9 cellular contexts compared by ENCODE assay signal in genomic region chr6:29631209-29631810, GRCh38. TPM values are rescaled to one million over a fixed set of nuclear protein-coding genes. Genes with fewer than 3 reads are reported as not detected.
DNase-seq lines count a peak whose midpoint lies in the region; ATAC-seq and TF ChIP-seq lines count a peak whose summit lies in the region.
"Had no signal": no experiment of that assay in that cellular context is flagged by ENCODE, and none has a peak within 500 bp of the region (broad histone marks: within the 10 kb centered on the region; RNA-seq: fewer than 3 reads in every experiment).

No MANE protein-coding gene starts in this region.

- POLR2A ChIA-PET in CD8-positive, alpha-beta T cell (lab: Charles Lee): interaction anchor here (1.7 kb wide), 1 partner anchor 19 kb away, joined by 11 read pairs; no protein-coding TSS in a partner anchor
- POLR2A ChIA-PET in naive thymus-derived CD4-positive, alpha-beta T cell (lab: Charles Lee): interaction anchor here (0.6 to 2.6 kb wide), 6 partner anchors 11 to 1491 kb away, joined by 3 to 28 read pairs (median 4); no protein-coding TSS in a partner anchor

- no peaks in the 10 kb centered on the region for H3K9me3 Mint-ChIP-seq in CD8-positive, alpha-beta T cell
- peaks cover 0 to 6% (median 0%) of the 10 kb centered on the region in 11 donors for H3K9me3 Mint-ChIP-seq in naive thymus-derived CD4-positive, alpha-beta T cell

- intact Hi-C loops in CD8-positive, alpha-beta T cell (cut with DNase I, micrococcal nuclease): no loop called here
- intact Hi-C loops in naive thymus-derived CD4-positive, alpha-beta T cell (cut with micrococcal nuclease): loop anchor here in 1 of 2 donors (5.0 kb wide), 1 partner anchor 121 kb away; no protein-coding TSS in a partner anchor

- no peak for DNase-seq in CD8-positive, alpha-beta T cell
- DNase-seq in cardiac fibroblast (ENCODE audit: low read depth in 2 of 2) (peak in 1 of 2 donors; percentile 8), NCI-H345 treated with DMSO at 0.1 percent for 48 hours (lab: John Stamatoyannopoulos, UW; ENCODE audit: unreplicated experiment) (no peak), globus pallidus (ENCODE audit: low spot score) (no peak), foreskin keratinocyte (no peak)
- DNase-seq in naive thymus-derived CD4-positive, alpha-beta T cell: no peak
- DNase-seq: posterior cingulate gyrus had no signal

- peak overlapping the region; percentile 80 for H3K4me2 ChIP-seq in Loucy (ENCODE audit: low read depth, low read length, poor library complexity, severe bottlenecking)

- peaks cover 3% of the 10 kb centered on the region for H3K27me3 Mint-ChIP-seq in CD8-positive, alpha-beta T cell (ENCODE audit: low read depth)
- H3K27me3 Mint-ChIP-seq in naive thymus-derived CD4-positive, alpha-beta T cell: peaks cover 0 to 63% (median 0%) of the 10 kb centered on the region in 5 donors

- peaks cover 3% of the 10 kb centered on the region for H3K36me3 Mint-ChIP-seq in CD8-positive, alpha-beta T cell
- peaks cover 0 to 14% (median 0%) of the 10 kb centered on the region in 5 donors for H3K36me3 Mint-ChIP-seq in naive thymus-derived CD4-positive, alpha-beta T cell

- peaks cover 43% of the 10 kb centered on the region for H3K4me1 Mint-ChIP-seq in CD8-positive, alpha-beta T cell (ENCODE audit: low read depth)
- peaks cover 45 to 64% (median 60%) of the 10 kb centered on the region in 7 donors for H3K4me1 Mint-ChIP-seq in naive thymus-derived CD4-positive, alpha-beta T cell

- H4K20me1 ChIP-seq in Loucy (ENCODE audit: insufficient read depth, low read length, poor library complexity, severe bottlenecking): no peaks in the 10 kb centered on the region

- no peak overlapping the region for H3K27ac ChIP-seq in CD8-positive, alpha-beta T cell (ENCODE audit: low read depth, low read length)
- no peak overlapping the region for H3K27ac ChIP-seq in naive thymus-derived CD4-positive, alpha-beta T cell (ENCODE audit: low read depth, low read length)
- H3K27ac ChIP-seq in foreskin keratinocyte: no peak overlapping the region

- CTCF ChIA-PET in CD8-positive, alpha-beta T cell (lab: Charles Lee): interaction anchor here (0.6 to 4.0 kb wide), 2 partner anchors 22 to 143 kb away, joined by 3 to 39 read pairs; no protein-coding TSS in a partner anchor
- CTCF ChIA-PET in naive thymus-derived CD4-positive, alpha-beta T cell (lab: Charles Lee): interaction anchor here (2.4 to 2.8 kb wide), 3 partner anchors 11 to 22 kb away, joined by 11 to 13 read pairs (median 11); no protein-coding TSS in a partner anchor

- no peak for TF ChIP-seq CTCF in CD8-positive, alpha-beta T cell (IDR thresholded peaks at IDR 0.05)
- TF ChIP-seq CTCF in Loucy (conservative IDR thresholded peaks at IDR 0.05; ENCODE audit: low read length) (no peak), cardiac fibroblast (IDR thresholded peaks at IDR 0.05; ENCODE audit: low read depth, low read length) (no peak), foreskin keratinocyte (conservative IDR thresholded peaks at IDR 0.05) (no peak)

- no peaks in the 10 kb centered on the region for H3K79me2 ChIP-seq in Loucy (ENCODE audit: insufficient read depth, low read length)

- peak overlapping the region; percentile 85 for H3K4me3 Mint-ChIP-seq in CD8-positive, alpha-beta T cell
- H3K4me3 Mint-ChIP-seq in naive thymus-derived CD4-positive, alpha-beta T cell: peak overlapping the region; percentile 77 to 98 (median 91)

- no peaks in the 10 kb centered on the region for H3K36me3 ChIP-seq in CD8-positive, alpha-beta T cell (ENCODE audit: insufficient read depth, low read length)
- H3K36me3 ChIP-seq in Loucy (ENCODE audit: insufficient read depth, low read length): no peaks in the 10 kb centered on the region
- H3K36me3 ChIP-seq in naive thymus-derived CD4-positive, alpha-beta T cell (ENCODE audit: control insufficient read depth in 2 of 3, insufficient read depth in 3 of 3, low read length in 3 of 3): peaks cover 0 to 12% (median 0%) of the 10 kb centered on the region in 3 experiments

- no peaks in the 10 kb centered on the region for H3K9me3 ChIP-seq in CD8-positive, alpha-beta T cell (ENCODE audit: low read length)
- no peaks in the 10 kb centered on the region for H3K9me3 ChIP-seq in Loucy (ENCODE audit: insufficient read depth, low read depth, low read length)
- no peaks in the 10 kb centered on the region for H3K9me3 ChIP-seq in naive thymus-derived CD4-positive, alpha-beta T cell (ENCODE audit: control insufficient read depth in 2 of 3, low read length in 3 of 3)

- no peaks in the 10 kb centered on the region for H3F3A ChIP-seq in Loucy (ENCODE audit: low read depth)

- H3K27me3 ChIP-seq in CD8-positive, alpha-beta T cell (ENCODE audit: insufficient read depth, low read length): no peaks in the 10 kb centered on the region
- no peaks in the 10 kb centered on the region for H3K27me3 ChIP-seq in Loucy (ENCODE audit: insufficient read depth, low read length, poor library complexity, severe bottlenecking)
- no peaks in the 10 kb centered on the region for H3K27me3 ChIP-seq in naive thymus-derived CD4-positive, alpha-beta T cell (ENCODE audit: control insufficient read depth in 2 of 2, insufficient read depth in 2 of 2, low read length in 2 of 2)
- H3K27me3 ChIP-seq in foreskin keratinocyte: no peaks in the 10 kb centered on the region

- H3K9me2 ChIP-seq in Loucy (replicated peaks; ENCODE audit: low read depth, low read length): no peaks in the 10 kb centered on the region

- no peak overlapping the region for H3K27ac Mint-ChIP-seq in CD8-positive, alpha-beta T cell
- H3K27ac Mint-ChIP-seq in naive thymus-derived CD4-positive, alpha-beta T cell: peak overlapping the region in 8 of 9 donors; percentile 51 to 88 (median 78)

- peaks cover 28% of the 10 kb centered on the region for H3K4me1 ChIP-seq in CD8-positive, alpha-beta T cell (ENCODE audit: insufficient read depth, low read length)
- H3K4me1 ChIP-seq in Loucy (ENCODE audit: insufficient read depth, low read length, poor library complexity, severe bottlenecking): peaks cover 25% of the 10 kb centered on the region
- H3K4me1 ChIP-seq in naive thymus-derived CD4-positive, alpha-beta T cell (ENCODE audit: control insufficient read depth in 2 of 2, insufficient read depth in 2 of 2, low read length in 2 of 2): peaks cover 27 to 29% of the 10 kb centered on the region in 2 donors
- H3K4me1 ChIP-seq in foreskin keratinocyte: peaks cover 14% of the 10 kb centered on the region

- ATAC-seq in CD8-positive, alpha-beta T cell: no peak
- ATAC-seq in naive thymus-derived CD4-positive, alpha-beta T cell: no peak
- ATAC-seq in HG03159 (IDR thresholded peaks at IDR 0.05; ENCODE audit: unreplicated experiment): no peak
- no peak for ATAC-seq in foreskin keratinocyte

- H3K9ac ChIP-seq in Loucy (ENCODE audit: low read depth, low read length, poor library complexity, severe bottlenecking): peak overlapping the region; percentile 68

- no peak overlapping the region for H2AFZ ChIP-seq in Loucy (ENCODE audit: low read length)

- no peak overlapping the region for H3K4me3 ChIP-seq in CD8-positive, alpha-beta T cell (ENCODE audit: low read depth, low read length)
- H3K4me3 ChIP-seq in Loucy (ENCODE audit: low read length, poor library complexity, severe bottlenecking) (no peak overlapping the region), cardiac fibroblast (replicated peaks in 1 of 2; ENCODE audit: low read depth in 2 of 2, low read length in 2 of 2) (peak overlapping the region; percentile 15 to 18)
- peak overlapping the region; percentile 51 for H3K4me3 ChIP-seq in naive thymus-derived CD4-positive, alpha-beta T cell (ENCODE audit: low read length)

RNA-seq across cellular contexts. Expression of gene GABBR1, which starts 1.7 kb away (rescaled TPM):
- total RNA-seq in CD8-positive, alpha-beta T cell: 10 to 100 TPM; 21.8 to 24.2 TPM
- 100 to 1,000 TPM in 1 of 5 experiments, 10 to 100 TPM in 4; 37.0 to 115 (median 61.9) TPM for total RNA-seq in naive thymus-derived CD4-positive, alpha-beta T cell
- 1 to 10 TPM; 1.2 to 2.2 TPM for polyA plus RNA-seq in naive thymus-derived CD4-positive, alpha-beta T cell
- total RNA-seq in foreskin keratinocyte: 10.3 and 12.2 TPM in 2 replicates
- polyA plus RNA-seq in foreskin keratinocyte: 6.0 and 6.4 TPM in 2 replicates

RNA-seq across cellular contexts. Expression of gene MOG, which starts 25.6 kb away (rescaled TPM):
- total RNA-seq in CD8-positive, alpha-beta T cell: not detected
- not detected for total RNA-seq in naive thymus-derived CD4-positive, alpha-beta T cell
- polyA plus RNA-seq in naive thymus-derived CD4-positive, alpha-beta T cell: not detected
- total RNA-seq in foreskin keratinocyte: not detected in 2 replicates
- not detected in 2 replicates for polyA plus RNA-seq in foreskin keratinocyte

RNA-seq across cellular contexts. Expression of gene OR2H2, which starts 46.4 kb away (rescaled TPM):
- not detected for total RNA-seq in CD8-positive, alpha-beta T cell
- not detected for total RNA-seq in naive thymus-derived CD4-positive, alpha-beta T cell
- not detected for polyA plus RNA-seq in naive thymus-derived CD4-positive, alpha-beta T cell
- not detected in 2 replicates for total RNA-seq in foreskin keratinocyte
- not detected in 2 replicates for polyA plus RNA-seq in foreskin keratinocyte

RNA-seq across cellular contexts. Expression of gene ZFP57, which starts 49.6 kb away (rescaled TPM):
- total RNA-seq in CD8-positive, alpha-beta T cell: not detected
- 1 to 10 TPM in 2 of 5 experiments, not detected in 3; 1.7 to 2.3 TPM for total RNA-seq in naive thymus-derived CD4-positive, alpha-beta T cell
- polyA plus RNA-seq in naive thymus-derived CD4-positive, alpha-beta T cell: 1 to 10 TPM in 1 of 2 donors, not detected in 1; 3.3 TPM
- 1.3 and 20.1 TPM in 2 replicates for total RNA-seq in foreskin keratinocyte
- polyA plus RNA-seq in foreskin keratinocyte: 1.7 and 23.1 TPM in 2 replicates

Comparison
In these comparisons a context has a peak if more than half of its experiments do, and no peak if none do; other contexts are left out.
1. H3K4me3 ChIP-seq: peak in cardiac fibroblast (2 of 2) and naive thymus-derived CD4-positive, alpha-beta T cell (single experiment); none in CD8-positive, alpha-beta T cell (single experiment) and Loucy (single experiment).